In genomic region chr11:43579171-43579918, GRCh38 we compare ENCODE assay signal across 8 cellular contexts.
A peak's percentile ranks its signal among the peaks of the same experiment; 100 is the strongest.
DNase-seq lines count a peak whose midpoint lies in the region; ATAC-seq, FAIRE-seq and TF ChIP-seq lines count a peak whose summit lies in the region.

No MANE protein-coding gene starts in this region.

- no peak overlapping the region for H3K27ac Mint-ChIP-seq in activated naive CD4-positive, alpha-beta T cell treated with anti-CD3 and anti-CD28 coated beads, Interleukin-2, amount 50 U/mL, for 24 hours

- H2AFZ ChIP-seq in hepatocyte = peak overlapping the region; percentile 71

- peaks cover 67% of the 10 kb centered on the region for H3K27me3 Mint-ChIP-seq in activated naive CD4-positive, alpha-beta T cell treated with anti-CD3 and anti-CD28 coated beads, Interleukin-2, amount 50 U/mL, for 24 hours

- H3K4me3 ChIP-seq in AG09309 (ENCODE audit: control insufficient read depth, low read depth, low read length) (peak overlapping the region; percentile 47), hepatocyte (peak overlapping the region; percentile 67), small intestine (ENCODE audit: low read depth in 1 of 2, low read length in 2 of 2) (peak overlapping the region; percentile 14 to 39)

- peak overlapping the region; percentile 83 for H3K4me3 Mint-ChIP-seq in activated naive CD4-positive, alpha-beta T cell treated with anti-CD3 and anti-CD28 coated beads, Interleukin-2, amount 50 U/mL, for 24 hours

- DNase-seq in AG09309 (ENCODE audit: low read depth) (no peak), NCI-H2227 treated with DMSO at 0.1 percent for 48 hours (lab: John Stamatoyannopoulos, UW) (peak; percentile 15), hepatocyte (ENCODE audit: low spot score) (peak; percentile 40), small intestine (no peak), activated gamma-delta T cell (lab: John Stamatoyannopoulos, UW) (no peak)

- H3K9me3 ChIP-seq in hepatocyte (ENCODE audit: low read depth) (no peaks in the 10 kb centered on the region), small intestine (ENCODE audit: control insufficient read depth, low read depth) (no peaks in the 10 kb centered on the region)

- H3K9me3 Mint-ChIP-seq in activated naive CD4-positive, alpha-beta T cell treated with anti-CD3 and anti-CD28 coated beads, Interleukin-2, amount 50 U/mL, for 24 hours = no peaks in the 10 kb centered on the region

- ATAC-seq in GM18868 (IDR thresholded peaks at IDR 0.05; ENCODE audit: unreplicated experiment) = peak; percentile 65
- ATAC-seq in HG03175 (IDR thresholded peaks at IDR 0.05; ENCODE audit: unreplicated experiment) = no peak

- H3K36me3 Mint-ChIP-seq in activated naive CD4-positive, alpha-beta T cell treated with anti-CD3 and anti-CD28 coated beads, Interleukin-2, amount 50 U/mL, for 24 hours = no peaks in the 10 kb centered on the region

- H3K27ac ChIP-seq in hepatocyte (no peak overlapping the region), small intestine (ENCODE audit: low read depth in 1 of 2, low read length in 1 of 2) (no peak overlapping the region)

- peak; percentile 43 for TF ChIP-seq CTCF in AG09309 (IDR thresholded peaks at IDR 0.05; ENCODE audit: control insufficient read depth, insufficient read depth, low read depth, low read length, missing control alignments)
- peak; percentile 24 for TF ChIP-seq CTCF in hepatocyte (IDR thresholded peaks at IDR 0.05; ENCODE audit: poor library complexity)

- H3K4me2 ChIP-seq in hepatocyte = peak overlapping the region; percentile 100

- H3K4me1 Mint-ChIP-seq in activated naive CD4-positive, alpha-beta T cell treated with anti-CD3 and anti-CD28 coated beads, Interleukin-2, amount 50 U/mL, for 24 hours = peaks cover 54% of the 10 kb centered on the region

- no peaks in the 10 kb centered on the region for H4K20me1 ChIP-seq in hepatocyte (ENCODE audit: insufficient read depth, poor library complexity, severe bottlenecking)

- H3K36me3 ChIP-seq in hepatocyte (replicated peaks; ENCODE audit: insufficient read depth, low read depth) (no peaks in the 10 kb centered on the region), small intestine (ENCODE audit: control insufficient read depth in 2 of 2, insufficient read depth in 2 of 2, low read length in 2 of 2) (no peaks in the 10 kb centered on the region)

- H3K27me3 ChIP-seq in hepatocyte (peaks cover 95% of the 10 kb centered on the region), small intestine (ENCODE audit: control insufficient read depth in 2 of 2, insufficient read depth in 2 of 2, low read length in 2 of 2) (peaks cover 12 to 66% of the 10 kb centered on the region in 2 donors)

- no peaks in the 10 kb centered on the region for H3K79me2 ChIP-seq in hepatocyte

- no peaks in the 10 kb centered on the region for H3K9me2 ChIP-seq in hepatocyte (replicated peaks; ENCODE audit: insufficient read depth)

- no peak for FAIRE-seq in small intestine (lab: Jason Lieb, UNC)

- WGBS in hepatocyte (ENCODE audit: low lambda C conversion rate, missing lambda C conversion rate) = 2% methylated on average over 65 of the region's 83 CpGs
- 1% methylated on average over 66 to 83 of the region's 83 CpGs for WGBS in small intestine, 3 donors

- peaks cover 16% of the 10 kb centered on the region for H3K4me1 ChIP-seq in hepatocyte (ENCODE audit: insufficient read depth)
- H3K4me1 ChIP-seq in small intestine (ENCODE audit: control insufficient read depth in 2 of 2, insufficient read depth in 1 of 2, low read depth in 1 of 2, low read length in 1 of 2) = peaks cover 2 to 3% of the 10 kb centered on the region in 2 donors

Comparison
In these comparisons a context has a peak if more than half of its experiments do, and no peak if none do; other contexts are left out.
1. DNase-seq: peak in NCI-H2227 treated with DMSO at 0.1 percent for 48 hours (single experiment) and hepatocyte (single experiment); none in AG09309 (single experiment), small intestine (single experiment) and activated gamma-delta T cell (single experiment).
2. Peak in every context shown above with its lines, with median percentiles within 50 percentile points of each other: H3K4me3 ChIP-seq.